ENCODE assay signal across 9 cellular contexts in the genomic region with DNA sequence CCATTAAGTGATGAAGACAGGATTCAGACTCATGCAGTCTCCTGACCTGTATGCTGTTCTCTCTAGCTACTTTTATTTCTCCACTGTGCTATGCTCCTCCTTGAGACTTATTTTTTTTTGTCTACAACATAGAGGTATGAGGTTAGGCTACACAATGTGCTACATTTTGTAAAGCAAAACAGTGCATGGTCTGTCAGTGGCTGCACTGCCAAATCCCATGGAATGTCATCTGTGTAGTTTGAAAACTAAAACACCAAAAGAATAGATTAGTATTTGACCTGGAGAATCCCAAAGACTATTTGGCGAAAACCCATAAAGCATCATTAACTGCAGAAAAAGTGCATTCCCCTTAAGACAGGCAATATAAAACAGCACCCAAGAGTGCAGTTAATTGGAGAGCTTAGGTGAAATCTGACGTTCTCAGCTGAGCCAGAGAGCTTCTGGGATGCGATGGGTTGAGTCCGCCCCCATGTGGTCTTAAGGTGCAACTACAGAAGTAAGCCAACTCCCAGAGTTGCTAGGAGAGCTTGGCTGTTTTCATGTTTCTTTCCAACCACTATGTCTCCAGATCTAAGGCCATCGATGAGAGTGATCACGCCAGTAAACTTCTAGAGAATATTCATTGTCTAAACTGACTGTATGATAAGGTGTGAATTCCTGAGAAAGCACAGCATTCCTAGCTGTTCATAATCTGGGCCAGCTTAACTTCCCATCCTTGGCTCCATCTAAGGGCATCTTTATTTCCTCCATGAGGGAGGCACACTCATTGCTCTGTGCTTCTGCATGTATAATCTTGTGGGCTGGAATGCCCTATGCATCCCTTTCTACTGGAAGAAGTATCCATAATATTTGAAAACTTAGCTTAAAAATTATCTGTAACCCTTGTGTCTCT. TPM values are rescaled to one million over a fixed set of nuclear protein-coding genes. Genes with fewer than 3 reads are reported as not detected.
DNase-seq lines count a peak whose midpoint lies in the region; ATAC-seq, FAIRE-seq and TF ChIP-seq lines count a peak whose summit lies in the region.
"Had no signal": no experiment of that assay in that cellular context is flagged by ENCODE, and none has a peak within 500 bp of the region (broad histone marks: within the 10 kb centered on the region; RNA-seq: fewer than 3 reads in every experiment).

No MANE protein-coding gene starts in this region.

- TF ChIP-seq CTCF in LNCAP (IDR thresholded peaks at IDR 0.05): peak; percentile 92

- no peak for TF ChIP-seq POLR2A in H54 (IDR thresholded peaks at IDR 0.05; ENCODE audit: low read depth, low read length)

- H3K27me3 ChIP-seq in SJCRH30 (no peaks in the 10 kb centered on the region), right cardiac atrium (ENCODE audit: control insufficient read depth, insufficient read depth) (no peaks in the 10 kb centered on the region)

- DNase-seq in NCI-H1417 (lab: John Stamatoyannopoulos, UW): peak; percentile 25 to 82 (median 69)
- DNase-seq in NCI-H1417 treated with DMSO at 0.1 percent for 48 hours (lab: John Stamatoyannopoulos, UW): no peak
- peak; percentile 27 for DNase-seq in H54 (ENCODE audit: insufficient read length, low spot score)
- peak; percentile 71 to 92 for DNase-seq in SJCRH30
- peak in 42 of 56 donors; percentile 3 to 77 (median 34) for DNase-seq in amygdala (lab: John Stamatoyannopoulos, UW)
- DNase-seq in right cardiac atrium: peak in 1 of 3 donors; percentile 37
- DNase-seq in sciatic nerve (ENCODE audit: low spot score): peak; percentile 71

- H3K27ac ChIP-seq in SJCRH30: 0 out of 2 replicates have a peak overlapping the region, but pooled peaks have one; percentile 3
- H3K27ac ChIP-seq in right cardiac atrium (ENCODE audit: low read length): no peak overlapping the region

- WGBS in right cardiac atrium: 2% methylated on average over 6 of the region's 6 CpGs

- H3K4me1 ChIP-seq in SJCRH30 (peaks cover 11% of the 10 kb centered on the region), right cardiac atrium (ENCODE audit: control insufficient read depth, insufficient read depth, low read length) (no peaks in the 10 kb centered on the region)

- no peak overlapping the region for H3K4me3 ChIP-seq in SJCRH30
- no peak overlapping the region for H3K4me3 ChIP-seq in right cardiac atrium (ENCODE audit: low read length)

- no peaks in the 10 kb centered on the region for H3K9me3 ChIP-seq in SJCRH30 (replicated peaks)
- no peaks in the 10 kb centered on the region for H3K9me3 ChIP-seq in right cardiac atrium (ENCODE audit: control insufficient read depth, low read length)

- intact Hi-C loops in right cardiac atrium (cut with DNase I) (loop anchor here (2.0 to 5.0 kb wide), 4 partner anchors 65 to 70 kb away; no protein-coding TSS in a partner anchor), sciatic nerve (cut with DNase I) (loop anchor here (10.0 kb wide), 1 partner anchor 62 kb away; no protein-coding TSS in a partner anchor)

- peak; percentile 89 for FAIRE-seq in H54 (lab: Jason Lieb, UNC)
- FAIRE-seq: A204.1 had no signal

- ATAC-seq in right cardiac atrium (peak; percentile 87 to 88), sciatic nerve (peak; percentile 91)

- no peaks in the 10 kb centered on the region for H3K36me3 ChIP-seq in SJCRH30

RNA-seq across cellular contexts. Expression of a gene that starts 20.7 kb away (rescaled TPM):
- 1.9 and 2.6 TPM in 2 replicates for total RNA-seq in SJCRH30 (2014; rRNA removed; shearing (Covaris generic))
- total RNA-seq in right cardiac atrium: 100 to 1,000 TPM in 1 of 4 donors, 10 to 100 TPM in 3; 50.5 to 112 (median 63.4) TPM
- polyA plus RNA-seq in right cardiac atrium: 75.3 TPM
- 21.6 TPM for total RNA-seq in sciatic nerve
